Comparison of ENCODE assay signal across 8 cellular contexts in genomic region chr17:4711671-4712111, GRCh38. TPM values are rescaled to one million over a fixed set of nuclear protein-coding genes. Genes with fewer than 3 reads are reported as not detected.
A peak's percentile ranks its signal among the peaks of the same experiment; 100 is the strongest.
DNase-seq lines count a peak whose midpoint lies in the region; ATAC-seq and TF ChIP-seq lines count a peak whose summit lies in the region.

No MANE protein-coding gene starts in this region.

- intact Hi-C loops in CD4-positive, alpha-beta memory T cell (cut with micrococcal nuclease): loop anchor here (2.0 to 5.0 kb wide), 5 partner anchors 27 to 569 kb away; partner anchors contain the start of genes C17orf107, CXCL16, CYB5D2 and INCA1
- intact Hi-C loops in colonic mucosa (cut with DNase I): no loop called here

- peaks cover 1% of the 10 kb centered on the region for H3K36me3 ChIP-seq in CD4-positive, alpha-beta memory T cell (ENCODE audit: insufficient read depth, low read length)
- H3K36me3 ChIP-seq in colonic mucosa: no peaks in the 10 kb centered on the region

- H3K4me1 Mint-ChIP-seq in CD4-positive, alpha-beta memory T cell: peaks cover 36 to 70% (median 50%) of the 10 kb centered on the region in 4 donors
- peaks cover 3% of the 10 kb centered on the region for H3K4me1 Mint-ChIP-seq in nephron

- POLR2A ChIA-PET in CD4-positive, alpha-beta memory T cell (lab: Charles Lee; ENCODE audit: partially characterized antibody): interaction anchor here (0.9 to 7.0 kb wide), 21 partner anchors 8 to 256 kb away, joined by 3 to 81 read pairs (median 4); partner anchors contain the start of genes CHRNE, GLTPD2, MED11 and PFN1

- no peaks in the 10 kb centered on the region for H3K9me3 ChIP-seq in CD4-positive, alpha-beta memory T cell (ENCODE audit: control insufficient read depth in 1 of 2, low read length in 2 of 2)
- H3K9me3 ChIP-seq in colonic mucosa: no peaks in the 10 kb centered on the region

- H3K4me1 ChIP-seq in CD4-positive, alpha-beta memory T cell (ENCODE audit: insufficient read depth, low read length): peaks cover 52% of the 10 kb centered on the region
- H3K4me1 ChIP-seq in colonic mucosa: peaks cover 15% of the 10 kb centered on the region

- H3K4me3 ChIP-seq in CD4-positive, alpha-beta memory T cell (ENCODE audit: low read length in 2 of 2): peak overlapping the region; percentile 85 to 89
- H3K4me3 ChIP-seq in colonic mucosa: peak overlapping the region; percentile 66

- no peaks in the 10 kb centered on the region for H3K27me3 Mint-ChIP-seq in CD4-positive, alpha-beta memory T cell
- no peaks in the 10 kb centered on the region for H3K27me3 Mint-ChIP-seq in nephron (ENCODE audit: low read depth)

- TF ChIP-seq CTCF in colonic mucosa (IDR thresholded peaks at IDR 0.05) (no peak), nephron (IDR thresholded peaks at IDR 0.05; ENCODE audit: unreplicated experiment in 3 of 3) (no peak)

- H3K27ac Mint-ChIP-seq in CD4-positive, alpha-beta memory T cell: peak overlapping the region; percentile 86 to 98 (median 91)
- H3K27ac Mint-ChIP-seq in nephron: no peak overlapping the region

- peaks cover 5 to 24% of the 10 kb centered on the region in 2 donors for H3K36me3 Mint-ChIP-seq in CD4-positive, alpha-beta memory T cell
- H3K36me3 Mint-ChIP-seq in nephron (ENCODE audit: low read depth): no peaks in the 10 kb centered on the region

- ATAC-seq in HG03135 (IDR thresholded peaks at IDR 0.05; ENCODE audit: unreplicated experiment): no peak

- DNase-seq in CD4-positive, alpha-beta memory T cell: no peak
- DNase-seq in MV-4-11 (lab: John Stamatoyannopoulos, UW) (peak; percentile 94), colonic mucosa (peak; percentile 82), NCI-H187 treated with DMSO at 0.1 percent for 48 hours (lab: John Stamatoyannopoulos, UW) (no peak), DMS114 treated with DMSO at 0.1 percent for 48 hours (lab: John Stamatoyannopoulos, UW; ENCODE audit: unreplicated experiment) (no peak), NCI-H2081 treated with DMSO at 0.1 percent for 48 hours (lab: John Stamatoyannopoulos, UW) (no peak)

- CTCF ChIA-PET in CD4-positive, alpha-beta memory T cell (lab: Charles Lee; ENCODE audit: partially characterized antibody): interaction anchor here (0.6 to 2.5 kb wide), 4 partner anchors 21 to 177 kb away, joined by 3 to 15 read pairs (median 7); partner anchors contain the start of gene MED11

- no peaks in the 10 kb centered on the region for H3K27me3 ChIP-seq in CD4-positive, alpha-beta memory T cell (ENCODE audit: insufficient read depth, low read length)
- H3K27me3 ChIP-seq in colonic mucosa: no peaks in the 10 kb centered on the region

- H3K9ac ChIP-seq in colonic mucosa (ENCODE audit: low read depth in 2 of 2, low read length in 2 of 2): peak overlapping the region in 1 of 2 donors; percentile 81

- H3K4me3 Mint-ChIP-seq in CD4-positive, alpha-beta memory T cell: peak overlapping the region; percentile 85 to 98 (median 96)
- H3K4me3 Mint-ChIP-seq in nephron: peak overlapping the region; percentile 78 to 87 (median 83)

- no peaks in the 10 kb centered on the region for H3K9me3 Mint-ChIP-seq in CD4-positive, alpha-beta memory T cell
- H3K9me3 Mint-ChIP-seq in nephron: no peaks in the 10 kb centered on the region

- H3K27ac ChIP-seq in CD4-positive, alpha-beta memory T cell (ENCODE audit: low read depth, low read length): peak overlapping the region; percentile 79
- H3K27ac ChIP-seq in colonic mucosa: peak overlapping the region; percentile 82

RNA-seq across cellular contexts. Expression of gene ARRB2, which starts 1.3 kb away (rescaled TPM):
- 100 to 1,000 TPM; 340 to 341 TPM for total RNA-seq in CD4-positive, alpha-beta memory T cell
- 10 to 100 TPM; 54.5 to 56.7 TPM for polyA plus RNA-seq in CD4-positive, alpha-beta memory T cell
- 10 to 100 TPM; 41.0 to 42.8 TPM for total RNA-seq in colonic mucosa

RNA-seq across cellular contexts. Expression of gene PELP1, which starts 7.8 kb away (rescaled TPM):
- 10 to 100 TPM; 78.0 to 81.8 TPM for total RNA-seq in CD4-positive, alpha-beta memory T cell
- 10 to 100 TPM in 1 of 2 donors, 1 to 10 TPM in 1; 6.0 to 11.1 TPM for polyA plus RNA-seq in CD4-positive, alpha-beta memory T cell
- total RNA-seq in colonic mucosa: 10 to 100 TPM; 24.8 to 66.4 TPM

RNA-seq across cellular contexts. Expression of gene MED11, which starts 19.5 kb away (rescaled TPM):
- total RNA-seq in CD4-positive, alpha-beta memory T cell: 10 to 100 TPM; 31.7 to 35.4 TPM
- 10 to 100 TPM; 37.5 to 54.0 TPM for polyA plus RNA-seq in CD4-positive, alpha-beta memory T cell
- total RNA-seq in colonic mucosa: 10 to 100 TPM; 21.3 to 28.0 TPM

RNA-seq across cellular contexts. Expression of gene ZMYND15, which starts 27.9 kb away (rescaled TPM):
- total RNA-seq in CD4-positive, alpha-beta memory T cell: under 1 TPM; 0.41 to 0.44 TPM
- polyA plus RNA-seq in CD4-positive, alpha-beta memory T cell: under 1 TPM in 1 of 2 donors, not detected in 1; 0.15 TPM
- total RNA-seq in colonic mucosa: 1 to 10 TPM in 1 of 2 donors, under 1 TPM in 1; 0.89 to 1.2 TPM

RNA-seq across cellular contexts. Expression of gene CXCL16, which starts 28.0 kb away (rescaled TPM):
- total RNA-seq in CD4-positive, alpha-beta memory T cell: 1 to 10 TPM; 3.2 to 3.4 TPM
- polyA plus RNA-seq in CD4-positive, alpha-beta memory T cell: 1 to 10 TPM; 1.8 to 3.8 TPM
- total RNA-seq in colonic mucosa: 10 to 100 TPM; 41.8 to 44.1 TPM

Comparison
In these comparisons a context has a peak if more than half of its experiments do, and no peak if none do; other contexts are left out.
1. DNase-seq: peak in MV-4-11 (single experiment) and colonic mucosa (single experiment); none in CD4-positive, alpha-beta memory T cell (0 of 5), NCI-H187 treated with DMSO at 0.1 percent for 48 hours (single experiment), DMS114 treated with DMSO at 0.1 percent for 48 hours (single experiment) and NCI-H2081 treated with DMSO at 0.1 percent for 48 hours (single experiment).
2. H3K27ac Mint-ChIP-seq: peak in CD4-positive, alpha-beta memory T cell (7 of 7); none in nephron (0 of 3).
3. RNA of gene ARRB2, which starts 1.3 kb away (total RNA-seq): 340 to 341 TPM in CD4-positive, alpha-beta memory T cell; 41.0 to 42.8 TPM in colonic mucosa; every median in the first group is over 4 times any median in the second.